5 cellular contexts compared by ENCODE assay signal in genomic region chrX:90737555-90737954, GRCh38.
DNase-seq lines count a peak whose midpoint lies in the region; ATAC-seq and TF ChIP-seq lines count a peak whose summit lies in the region.
"Not testable (repeated sequence)": the region's sequence is repeated elsewhere in the genome, so short reads cannot be mapped to it uniquely, and the experiment has no call there.

No MANE protein-coding gene starts in this region.

- not testable (repeated sequence) for H3K14ac ChIP-seq in neuronal stem cell (ENCODE audit: low read length)

- intact Hi-C loops in spleen (cut with DNase I; ENCODE audit: low total_unique reads), result not testable (repeated sequence)

- not testable (repeated sequence) for H3K18ac ChIP-seq in neuronal stem cell (ENCODE audit: low read length)

- H2BK12ac ChIP-seq in neuronal stem cell (ENCODE audit: low read length), result not testable (repeated sequence)

- not testable (repeated sequence) for H3K36me3 ChIP-seq in neuronal stem cell (replicated peaks in 1 of 2; ENCODE audit: control insufficient read depth in 2 of 2, insufficient read depth in 2 of 2, low read length in 2 of 2); spleen

- not testable (repeated sequence) for H2AK5ac ChIP-seq in neuronal stem cell (ENCODE audit: low read depth, low read length)

- H3K4me2 ChIP-seq in neuronal stem cell (ENCODE audit: insufficient read depth, low read length, poor library complexity, severe bottlenecking), result not testable (repeated sequence)

- H3K79me1 ChIP-seq in neuronal stem cell (ENCODE audit: low read depth, low read length), result not testable (repeated sequence)

- H3K4me3 ChIP-seq in coronary artery; neuronal stem cell (ENCODE audit: low read length in 2 of 2); spleen: not testable (repeated sequence)

- not testable (repeated sequence) for H3K9me3 ChIP-seq in neuronal stem cell (replicated peaks in 1 of 2; ENCODE audit: control insufficient read depth in 2 of 2, insufficient read depth in 1 of 2, low read depth in 1 of 2, low read length in 2 of 2); spleen

- TF ChIP-seq POLR2A in spleen (IDR thresholded peaks at IDR 0.05), result not testable (repeated sequence)

- peak; percentile 35; the same call in 2 of the 3 replicates for ATAC-seq in SK-N-SH treated with all-trans-retinoic acid at 6 μM for 48 hours

- not testable (repeated sequence) for TF ChIP-seq CTCF in coronary artery (IDR thresholded peaks at IDR 0.05); spleen (IDR thresholded peaks at IDR 0.05 in 8 of 11, conservative IDR thresholded peaks at IDR 0.05 in 3 of 11)

- H4K91ac ChIP-seq in neuronal stem cell (ENCODE audit: low read depth, low read length, poor library complexity), result not testable (repeated sequence)

- not testable (repeated sequence) for H3K27me3 ChIP-seq in neuronal stem cell (ENCODE audit: control insufficient read depth in 3 of 3, insufficient read depth in 3 of 3, low read depth in 1 of 3, low read length in 3 of 3); spleen (replicated peaks in 1 of 7)

- not testable (repeated sequence) for H3K4me1 ChIP-seq in neuronal stem cell (ENCODE audit: control insufficient read depth in 2 of 2, insufficient read depth in 1 of 2, low read depth in 1 of 2, low read length in 2 of 2); spleen

- peak; percentile 33 for DNase-seq in coronary artery (ENCODE audit: low spot score)
- peak; percentile 53 for DNase-seq in mesenteric fat pad (ENCODE audit: low spot score)
- DNase-seq in neuronal stem cell (ENCODE audit: low spot score), result not testable (repeated sequence)
- peak; percentile 68 for DNase-seq in spleen

- not testable (repeated sequence) for H2BK120ac ChIP-seq in neuronal stem cell (ENCODE audit: low read depth, low read length)

- not testable (repeated sequence) for H3K9ac ChIP-seq in neuronal stem cell (ENCODE audit: low read depth, low read length, poor library complexity)

- H3K4ac ChIP-seq in neuronal stem cell (ENCODE audit: low read length), result not testable (repeated sequence)

- whole genome bisulfite sequencing in neuronal stem cell (ENCODE audit: extremely low coverage in 2 of 2, insufficient read length in 2 of 2, insufficient replicate concordance in 1 of 2), 2 donors, result no CpG with 5 or more reads among the region's 3 CpGs
- WGBS in spleen, 5 donors, result 75 to 96% (median 85%) methylated on average over 3 of the region's 3 CpGs; no CpG with 5 or more reads in 1 of the 5 donors

- H3K27ac ChIP-seq in coronary artery; neuronal stem cell (replicated peaks; ENCODE audit: low read length); spleen: not testable (repeated sequence)

- H2BK15ac ChIP-seq in neuronal stem cell (ENCODE audit: low read length), result not testable (repeated sequence)

- not testable (repeated sequence) for H2AFZ ChIP-seq in neuronal stem cell (ENCODE audit: low read length)

- not testable (repeated sequence) for H2BK5ac ChIP-seq in neuronal stem cell (ENCODE audit: low read length)

- H4K8ac ChIP-seq in neuronal stem cell (ENCODE audit: low read depth, low read length), result peak overlapping the region; percentile 43

- not testable (repeated sequence) for H3K23ac ChIP-seq in neuronal stem cell (ENCODE audit: low read depth, low read length, poor library complexity)
